Comparison of ENCODE assay signal across 1 cellular context in the genomic region with DNA sequence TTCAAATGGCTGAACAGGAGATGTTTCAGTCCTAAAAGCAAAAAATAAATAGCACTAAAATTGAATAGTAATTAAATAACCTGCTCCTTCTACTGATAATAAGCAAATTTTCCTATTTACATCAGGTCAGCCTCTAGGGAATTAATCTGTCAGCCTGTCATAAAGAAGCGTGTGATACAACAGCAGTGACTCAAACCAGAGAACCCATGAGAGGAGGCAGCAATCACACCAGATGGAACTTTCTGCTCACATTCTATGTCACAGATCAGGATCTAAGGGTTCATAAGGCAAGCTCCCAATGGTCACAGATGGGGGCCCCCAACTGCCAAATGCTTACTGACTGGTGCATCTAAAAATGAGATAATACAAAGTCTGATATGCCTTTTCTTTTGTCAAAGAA.
TF ChIP-seq lines count a peak whose summit lies in the region.

No MANE protein-coding gene starts in this region.

TF ChIP-seq in HepG2, 621 proteins besides CTCF, POLR2A, EP300 and RAD21:
- TF ChIP-seq TMF1 (CRISPR knock-in tag; IDR thresholded peaks at IDR 0.05; ENCODE audit: low read depth) = no peak
- no peak for TF ChIP-seq EEA1 (CRISPR knock-in tag; IDR thresholded peaks at IDR 0.05; ENCODE audit: borderline replicate concordance)
- no peak for TF ChIP-seq GPN1 (CRISPR knock-in tag; IDR thresholded peaks at IDR 0.05; ENCODE audit: borderline replicate concordance)
- TF ChIP-seq NFATC3 (CRISPR knock-in tag; IDR thresholded peaks at IDR 0.05) = no peak
- TF ChIP-seq ZBTB3 (CRISPR knock-in tag; IDR thresholded peaks at IDR 0.05; ENCODE audit: borderline replicate concordance, low read depth) = no peak
- TF ChIP-seq, protein P1, sequence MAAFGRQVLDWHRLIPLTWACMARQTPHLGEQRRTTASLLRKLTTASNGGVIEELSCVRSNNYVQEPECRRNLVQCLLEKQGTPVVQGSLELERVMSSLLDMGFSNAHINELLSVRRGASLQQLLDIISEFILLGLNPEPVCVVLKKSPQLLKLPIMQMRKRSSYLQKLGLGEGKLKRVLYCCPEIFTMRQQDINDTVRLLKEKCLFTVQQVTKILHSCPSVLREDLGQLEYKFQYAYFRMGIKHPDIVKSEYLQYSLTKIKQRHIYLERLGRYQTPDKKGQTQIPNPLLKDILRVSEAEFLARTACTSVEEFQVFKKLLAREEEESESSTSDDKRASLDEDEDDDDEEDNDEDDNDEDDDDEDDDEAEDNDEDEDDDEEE (CRISPR knock-in tag; IDR thresholded peaks at IDR 0.05) = no peak
- TF ChIP-seq ZNF12 (CRISPR knock-in tag; IDR thresholded peaks at IDR 0.05) = no peak
- TF ChIP-seq, protein P2, sequence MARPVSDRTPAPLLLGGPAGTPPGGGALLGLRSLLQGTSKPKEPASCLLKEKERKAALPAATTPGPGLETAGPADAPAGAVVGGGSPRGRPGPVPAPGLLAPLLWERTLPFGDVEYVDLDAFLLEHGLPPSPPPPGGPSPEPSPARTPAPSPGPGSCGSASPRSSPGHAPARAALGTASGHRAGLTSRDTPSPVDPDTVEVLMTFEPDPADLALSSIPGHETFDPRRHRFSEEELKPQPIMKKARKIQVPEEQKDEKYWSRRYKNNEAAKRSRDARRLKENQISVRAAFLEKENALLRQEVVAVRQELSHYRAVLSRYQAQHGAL (CRISPR knock-in tag; IDR thresholded peaks at IDR 0.05; ENCODE audit: not compliant biosample characterization) = no peak
- no peak for TF ChIP-seq TEAD2 (CRISPR knock-in tag; IDR thresholded peaks at IDR 0.05)
- TF ChIP-seq TBP (CRISPR knock-in tag; IDR thresholded peaks at IDR 0.05) = no peak
- TF ChIP-seq CHCHD3 (CRISPR knock-in tag; IDR thresholded peaks at IDR 0.05) = no peak
